Comparison of ENCODE assay signal across 1 cellular context in genomic region chr14:34345718-34346465, GRCh38.
A peak's percentile ranks its signal among the peaks of the same experiment; 100 is the strongest.
TF ChIP-seq lines count a peak whose summit lies in the region.

No MANE protein-coding gene starts in this region.

TF ChIP-seq in HepG2, 621 proteins besides CTCF, POLR2A, EP300 and RAD21:
- TF ChIP-seq TCF7L2 (IDR thresholded peaks at IDR 0.05; ENCODE audit: low read depth, low read length) (no peak), ZNF30 (CRISPR knock-in tag; IDR thresholded peaks at IDR 0.05) (no peak), ZNF383 (CRISPR knock-in tag; IDR thresholded peaks at IDR 0.05; ENCODE audit: borderline replicate concordance) (0 out of 2 replicates have a peak, but pooled peaks have one; percentile 22), HOXD1 (CRISPR knock-in tag; IDR thresholded peaks at IDR 0.05) (no peak), HDAC6 (IDR thresholded peaks at IDR 0.05; ENCODE audit: low read depth, low read length) (no peak), ATF6 (CRISPR knock-in tag; conservative IDR thresholded peaks at IDR 0.05) (no peak), ARID2 (CRISPR knock-in tag; IDR thresholded peaks at IDR 0.05; ENCODE audit: borderline replicate concordance) (no peak), SALL1 (CRISPR knock-in tag; IDR thresholded peaks at IDR 0.05) (peak; percentile 20; the same call in 1 of the 2 replicates), AHR (CRISPR knock-in tag; IDR thresholded peaks at IDR 0.05) (no peak), GTF2F1 (IDR thresholded peaks at IDR 0.05; ENCODE audit: low read length) (no peak), ZNF740 (CRISPR knock-in tag; IDR thresholded peaks at IDR 0.05) (no peak), SNAPC4 (CRISPR knock-in tag; IDR thresholded peaks at IDR 0.05) (no peak), ZNF850 (CRISPR knock-in tag; conservative IDR thresholded peaks at IDR 0.05) (peak; percentile 96), SKI (IDR thresholded peaks at IDR 0.05; ENCODE audit: partially characterized antibody) (no peak), IRF9 (CRISPR knock-in tag; IDR thresholded peaks at IDR 0.05; ENCODE audit: borderline replicate concordance) (no peak), TRIM24 (CRISPR knock-in tag; IDR thresholded peaks at IDR 0.05) (no peak), ZNF691 (CRISPR knock-in tag; IDR thresholded peaks at IDR 0.05; ENCODE audit: borderline replicate concordance, low read depth) (no peak), BRD4 (CRISPR knock-in tag; IDR thresholded peaks at IDR 0.05) (0 out of 2 replicates have a peak, but pooled peaks have one; percentile 25), TEAD2 (CRISPR knock-in tag; IDR thresholded peaks at IDR 0.05) (no peak), ZKSCAN8 (CRISPR knock-in tag; IDR thresholded peaks at IDR 0.05; ENCODE audit: borderline replicate concordance) (no peak), ELF3 (CRISPR knock-in tag; IDR thresholded peaks at IDR 0.05) (no peak), ESRRA (CRISPR knock-in tag; IDR thresholded peaks at IDR 0.05; ENCODE audit: low read depth) (no peak), NFYB (CRISPR knock-in tag; IDR thresholded peaks at IDR 0.05) (peak; percentile 9), RCOR2 (CRISPR knock-in tag; IDR thresholded peaks at IDR 0.05) (no peak), ARID5B (CRISPR knock-in tag; IDR thresholded peaks at IDR 0.05) (no peak), HMGA1 (CRISPR knock-in tag; conservative IDR thresholded peaks at IDR 0.05) (no peak), JUNB (CRISPR knock-in tag; IDR thresholded peaks at IDR 0.05; ENCODE audit: borderline replicate concordance) (no peak), MTF1 (CRISPR knock-in tag; IDR thresholded peaks at IDR 0.05) (no peak)
TF ChIP-seq in HepG2: peak in this region for 5.
